11 cellular contexts compared by ENCODE assay signal in genomic region chr17:19579867-19580565, GRCh38. TPM values are rescaled to one million over a fixed set of nuclear protein-coding genes. Genes with fewer than 3 reads are reported as not detected.
DNase-seq lines count a peak whose midpoint lies in the region; FAIRE-seq and TF ChIP-seq lines count a peak whose summit lies in the region.
"Had no signal": no experiment of that assay in that cellular context is flagged by ENCODE, and none has a peak within 500 bp of the region (broad histone marks: within the 10 kb centered on the region; RNA-seq: fewer than 3 reads in every experiment).

No MANE protein-coding gene starts in this region.

- peak overlapping the region in 1 of 4 donors; percentile 2 for H3K27ac ChIP-seq in transverse colon
- H3K27ac ChIP-seq: A549 had no signal

- in situ Hi-C loops in transverse colon (cut with MboI; ENCODE audit: low pct_ligation_motif_present in 1 of 4, low pct_unique_long_range_greater_than_20kb in 1 of 4, low sequenced_read_pairs in 3 of 4) = no loop called here

- TF ChIP-seq POLR2A in transverse colon (IDR thresholded peaks at IDR 0.05) (no peak), H54 (IDR thresholded peaks at IDR 0.05; ENCODE audit: low read depth, low read length) (no peak)

- TF ChIP-seq EP300 in transverse colon (IDR thresholded peaks at IDR 0.05; ENCODE audit: low read depth) = no peak

- WGBS in transverse colon (ENCODE audit: low coverage in 1 of 2), 2 donors = 31% methylated on average over 35 of the region's 76 CpGs; no CpG with 5 or more reads in 1 of the 2 donors

- H3K27me3 ChIP-seq in transverse colon = peaks cover 32% of the 10 kb centered on the region

- TF ChIP-seq CTCF in epithelial cell of esophagus (IDR thresholded peaks at IDR 0.05; ENCODE audit: insufficient read depth, low read depth, low read length, missing control alignments) (no peak), transverse colon (IDR thresholded peaks at IDR 0.05) (no peak)

- intact Hi-C loops in transverse colon (cut with DNase I; ENCODE audit: low total_unique reads) = no loop called here

- no peak for FAIRE-seq in H54 (lab: Jason Lieb, UNC)
- FAIRE-seq: A549 had no signal

- no peaks in the 10 kb centered on the region for H3K9me3 ChIP-seq in transverse colon
- H3K9me3 ChIP-seq: A549 had no signal

- H3K4me3 ChIP-seq in epithelial cell of esophagus (ENCODE audit: low read length) (peak overlapping the region; percentile 16), transverse colon (peak overlapping the region; percentile 29 to 50 (median 42))
- H3K4me3 ChIP-seq: A549 had no signal

- peaks cover 0 to 10% (median 3%) of the 10 kb centered on the region in 4 donors for H3K4me1 ChIP-seq in transverse colon
- H3K4me1 ChIP-seq: A549 had no signal

- H3K36me3 ChIP-seq in transverse colon = no peaks in the 10 kb centered on the region

- DNase-seq in NCI-H524 (lab: John Stamatoyannopoulos, UW) = peak; percentile 14 to 45
- DNase-seq in NCI-H524 treated with DMSO at 0.1 percent for 48 hours (lab: John Stamatoyannopoulos, UW) = no peak
- DNase-seq in epithelial cell of esophagus (ENCODE audit: low read depth) = peak; percentile 8
- DNase-seq in mesenteric fat pad (ENCODE audit: low spot score) = peak; percentile 73
- no peak for DNase-seq in transverse colon
- no peak for DNase-seq in NOMO-1 treated with DMSO at 0.1 percent for 48 hours (lab: John Stamatoyannopoulos, UW; ENCODE audit: unreplicated experiment)
- DNase-seq in H54 (ENCODE audit: insufficient read length, low spot score) = no peak
- no peak for DNase-seq in RPMI8226
- DNase-seq: activated naive CD4-positive, alpha-beta T cell; NCI-H2081 had no signal

RNA-seq across cellular contexts. Expression of gene SLC47A1, which starts 46.4 kb away (rescaled TPM):
- total RNA-seq in mesenteric fat pad (7.0 TPM), transverse colon (under 1 TPM in 2 of 4 donors, not detected in 2; 0.32 to 0.96 TPM)

Comparison
In these comparisons a context has a peak if more than half of its experiments do, and no peak if none do; other contexts are left out.
1. DNase-seq: peak in NCI-H524 (2 of 2), epithelial cell of esophagus (single experiment) and mesenteric fat pad (single experiment); none in NCI-H524 treated with DMSO at 0.1 percent for 48 hours (single experiment), transverse colon (single experiment), NOMO-1 treated with DMSO at 0.1 percent for 48 hours (single experiment), H54 (single experiment) and RPMI8226 (single experiment).